ENCODE assay signal across 1 cellular context in genomic region chr7:120885602-120886001, GRCh38. TPM values are rescaled to one million over a fixed set of nuclear protein-coding genes. Genes with fewer than 3 reads are reported as not detected.
"Had no signal": no experiment of that assay in that cellular context is flagged by ENCODE, and none has a peak within 500 bp of the region (broad histone marks: within the 10 kb centered on the region; RNA-seq: fewer than 3 reads in every experiment).

No MANE protein-coding gene starts in this region.

RNA-seq across cellular contexts. Expression of gene TSPAN12, which starts 27.7 kb away (rescaled TPM):
- total RNA-seq: G401 had no signal
